Comparison of ENCODE assay signal across 13 cellular contexts in the genomic region with DNA sequence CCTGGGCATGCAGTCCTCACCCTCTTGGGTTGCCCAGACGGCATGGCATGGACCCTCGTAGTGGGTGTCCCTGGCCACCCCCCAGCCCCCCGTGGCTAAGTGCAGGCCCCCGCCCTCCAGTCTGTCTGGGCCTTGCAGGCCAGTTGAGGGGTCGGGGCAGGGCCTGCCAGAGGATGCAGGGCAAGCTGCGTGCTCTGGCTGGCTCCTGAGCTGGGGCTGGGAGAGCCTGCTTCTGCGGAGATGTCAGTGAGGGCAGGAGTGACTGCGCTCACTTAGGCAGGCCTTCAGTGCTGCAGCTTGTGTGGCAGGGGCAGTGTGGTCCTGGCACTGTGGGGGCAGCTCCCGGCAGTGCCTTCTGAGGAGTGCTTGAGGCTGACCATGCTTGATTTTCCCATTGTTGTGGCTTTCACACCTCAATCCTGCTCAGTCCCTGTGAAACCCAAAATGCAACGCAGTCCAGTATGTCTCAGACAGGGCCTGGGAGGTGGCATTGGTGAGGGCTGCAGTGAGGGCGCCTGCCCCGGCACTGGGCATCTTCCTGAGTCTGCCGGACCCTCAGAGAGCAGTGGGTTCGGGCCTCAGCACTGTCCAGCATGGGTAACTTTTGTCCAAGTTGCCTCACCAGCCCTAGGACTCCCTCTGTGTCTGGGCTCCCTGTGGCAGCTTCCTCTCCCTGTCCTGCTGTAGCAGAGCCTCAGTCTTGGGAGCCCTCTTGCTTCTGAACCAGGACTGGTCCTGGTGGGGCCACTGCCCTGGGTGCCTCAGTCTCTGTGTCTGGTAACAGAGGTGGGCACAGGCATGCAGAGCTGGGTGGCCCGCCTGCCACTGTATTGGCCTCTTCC.
A peak's percentile ranks its signal among the peaks of the same experiment; 100 is the strongest.
DNase-seq lines count a peak whose midpoint lies in the region; ATAC-seq and TF ChIP-seq lines count a peak whose summit lies in the region.
"Had no signal": no experiment of that assay in that cellular context is flagged by ENCODE, and none has a peak within 500 bp of the region (broad histone marks: within the 10 kb centered on the region; RNA-seq: fewer than 3 reads in every experiment).

No MANE protein-coding gene starts in this region.

- H3K4me3 Mint-ChIP-seq in activated T-cell treated with anti-CD3 and anti-CD28 coated beads, Interleukin-2, amount 50 U/mL, for 24 hours, result no peak overlapping the region
- H3K4me3 Mint-ChIP-seq in activated T-cell treated with anti-CD3 and anti-CD28 coated beads, Interleukin-2, amount 50 U/mL, for 72 hours, result no peak overlapping the region

- intact Hi-C loops in gastrocnemius medialis (cut with DNase I; ENCODE audit: low total_unique reads), result no loop called here

- ATAC-seq in activated T-cell treated with anti-CD3 and anti-CD28 coated beads, Interleukin-2, amount 50 U/mL, for 72 hours (replicated peaks in 1 of 2), result no peak
- ATAC-seq in gastrocnemius medialis, result no peak
- ATAC-seq: gastroesophageal sphincter had no signal

- peaks cover 0 to 31% of the 10 kb centered on the region in 2 donors for H3K36me3 ChIP-seq in gastrocnemius medialis

- no peaks in the 10 kb centered on the region for H3K9me3 Mint-ChIP-seq in activated T-cell treated with anti-CD3 and anti-CD28 coated beads, Interleukin-2, amount 50 U/mL, for 24 hours
- H3K9me3 Mint-ChIP-seq in activated T-cell treated with anti-CD3 and anti-CD28 coated beads, Interleukin-2, amount 50 U/mL, for 72 hours, result peaks cover 0 to 4% of the 10 kb centered on the region in 2 donors

- TF ChIP-seq POLR2A in gastrocnemius medialis (IDR thresholded peaks at IDR 0.05), result no peak

- H3K4me1 ChIP-seq in gastrocnemius medialis, result no peaks in the 10 kb centered on the region
- H3K4me1 ChIP-seq: gastroesophageal sphincter had no signal

- no peaks in the 10 kb centered on the region for H3K9me3 ChIP-seq in gastrocnemius medialis
- H3K9me3 ChIP-seq: gastroesophageal sphincter had no signal

- no peak overlapping the region for H3K27ac ChIP-seq in gastrocnemius medialis
- H3K27ac ChIP-seq: gastroesophageal sphincter had no signal

- H3K36me3 Mint-ChIP-seq in activated T-cell treated with anti-CD3 and anti-CD28 coated beads, Interleukin-2, amount 50 U/mL, for 24 hours (ENCODE audit: low read depth), result peaks cover 43% of the 10 kb centered on the region
- peaks cover 1 to 5% of the 10 kb centered on the region in 2 donors for H3K36me3 Mint-ChIP-seq in activated T-cell treated with anti-CD3 and anti-CD28 coated beads, Interleukin-2, amount 50 U/mL, for 72 hours (ENCODE audit: insufficient read depth in 2 of 2)

- H3K4me3 ChIP-seq in gastrocnemius medialis, result no peak overlapping the region
- H3K4me3 ChIP-seq: gastroesophageal sphincter, smooth muscle cell had no signal

- peak overlapping the region; percentile 50 for H3K27ac Mint-ChIP-seq in activated T-cell treated with anti-CD3 and anti-CD28 coated beads, Interleukin-2, amount 50 U/mL, for 24 hours
- H3K27ac Mint-ChIP-seq in activated T-cell treated with anti-CD3 and anti-CD28 coated beads, Interleukin-2, amount 50 U/mL, for 72 hours, result no peak overlapping the region

- in situ Hi-C loops in gastrocnemius medialis (cut with MboI; ENCODE audit: low sequenced_read_pairs in 4 of 4), result no loop called here

- peak; percentile 26 for DNase-seq in activated T-cell treated with anti-CD3 and anti-CD28 coated beads, Interleukin-2, amount 50 U/mL, for 24 hours
- no peak for DNase-seq in activated T-cell treated with anti-CD3 and anti-CD28 coated beads, Interleukin-2, amount 50 U/mL, for 72 hours
- DNase-seq in activated CD8-positive, alpha-beta memory T cell treated with anti-CD3 and anti-CD28 coated beads for 24 hours, result peak; percentile 49
- DNase-seq in hepatic stellate cell (ENCODE audit: low spot score) (peak; percentile 42), gastrocnemius medialis (peak; percentile 1 to 3), NCI-H2196 (lab: John Stamatoyannopoulos, UW; ENCODE audit: unreplicated experiment) (no peak), HPDE6-E6E7 (ENCODE audit: extremely low spot score) (no peak), EL (no peak)
- DNase-seq: mesendoderm, NCI-H1417 treated with DMSO at 0.1 percent for 48 hours, NCI-H82 had no signal

- TF ChIP-seq CTCF in gastrocnemius medialis (IDR thresholded peaks at IDR 0.05 in 4 of 5, conservative IDR thresholded peaks at IDR 0.05 in 1 of 5), result no peak

- H3K27me3 Mint-ChIP-seq in activated T-cell treated with anti-CD3 and anti-CD28 coated beads, Interleukin-2, amount 50 U/mL, for 24 hours, result no peaks in the 10 kb centered on the region
- H3K27me3 Mint-ChIP-seq in activated T-cell treated with anti-CD3 and anti-CD28 coated beads, Interleukin-2, amount 50 U/mL, for 72 hours (ENCODE audit: low read depth), result no peaks in the 10 kb centered on the region

- H3K27me3 ChIP-seq in gastrocnemius medialis, result no peaks in the 10 kb centered on the region
- H3K27me3 ChIP-seq: gastroesophageal sphincter had no signal

- no peaks in the 10 kb centered on the region for H3K4me1 Mint-ChIP-seq in activated T-cell treated with anti-CD3 and anti-CD28 coated beads, Interleukin-2, amount 50 U/mL, for 24 hours (ENCODE audit: low read depth)
- no peaks in the 10 kb centered on the region for H3K4me1 Mint-ChIP-seq in activated T-cell treated with anti-CD3 and anti-CD28 coated beads, Interleukin-2, amount 50 U/mL, for 72 hours (ENCODE audit: low read depth)

Comparison
In these comparisons a context has a peak if more than half of its experiments do, and no peak if none do; other contexts are left out.
1. DNase-seq: peak in activated T-cell treated with anti-CD3 and anti-CD28 coated beads, Interleukin-2, amount 50 U/mL, for 24 hours (single experiment), activated CD8-positive, alpha-beta memory T cell treated with anti-CD3 and anti-CD28 coated beads for 24 hours (single experiment), hepatic stellate cell (single experiment) and gastrocnemius medialis (2 of 2); none in activated T-cell treated with anti-CD3 and anti-CD28 coated beads, Interleukin-2, amount 50 U/mL, for 72 hours (0 of 2), NCI-H2196 (single experiment), HPDE6-E6E7 (single experiment) and EL (single experiment).